Comparison of ENCODE assay signal across 8 cellular contexts in genomic region chr2:24919977-24920812, GRCh38. TPM values are rescaled to one million over a fixed set of nuclear protein-coding genes. Genes with fewer than 3 reads are reported as not detected.
DNase-seq lines count a peak whose midpoint lies in the region; ATAC-seq and TF ChIP-seq lines count a peak whose summit lies in the region.

Gene ADCY3, minus strand, starts transcription at chr2:24920237. Its CDS starts 1,250 bp downstream, at chr2:24918987.

- peak; percentile 15 for TF ChIP-seq POLR2A in ovary (IDR thresholded peaks at IDR 0.05)

- TF ChIP-seq EP300 in ovary (IDR thresholded peaks at IDR 0.05), result no peak

- 0 to 2% (median 1%) methylated on average over 50 to 124 of the region's 125 CpGs for WGBS in ovary, 3 donors

- H3K27ac ChIP-seq in SJSA1, result no peak within 1 kb of the TSS
- peak within 1 kb of the TSS; percentile 79 to 84 for H3K27ac ChIP-seq in ovary

- no peaks in the 10 kb centered on the region for H3K9me3 ChIP-seq in SJSA1 (replicated peaks)
- no peaks in the 10 kb centered on the region for H3K9me3 ChIP-seq in ovary

- H3K36me3 Mint-ChIP-seq in activated naive CD4-positive, alpha-beta T cell treated with anti-CD3 and anti-CD28 coated beads, Interleukin-2, amount 50 U/mL, for 72 hours, result peaks cover 5 to 11% of the 10 kb centered on the region in 2 donors
- no peaks in the 10 kb centered on the region for H3K36me3 Mint-ChIP-seq in glutamatergic neuron (ENCODE audit: unreplicated experiment)

- DNase-seq in AG08396 (ENCODE audit: low spot score) (peak; percentile 88), SJSA1 (ENCODE audit: low read depth in 1 of 2, low spot score in 2 of 2) (no peak), glutamatergic neuron (peak; percentile 62), ovary (peak; percentile 69 to 79 (median 72)), ureter (ENCODE audit: low spot score) (no peak)
- peak; percentile 62 to 70 for DNase-seq in activated naive CD4-positive, alpha-beta T cell treated with anti-CD3 and anti-CD28 coated beads, Interleukin-2, amount 50 U/mL, for 72 hours (ENCODE audit: low spot score in 2 of 2)

- ATAC-seq in GM18909 (IDR thresholded peaks at IDR 0.05; ENCODE audit: poor library complexity, unreplicated experiment) (peak; percentile 55), HG03135 (IDR thresholded peaks at IDR 0.05; ENCODE audit: unreplicated experiment) (peak; percentile 58)
- ATAC-seq in activated naive CD4-positive, alpha-beta T cell treated with anti-CD3 and anti-CD28 coated beads, Interleukin-2, amount 50 U/mL, for 72 hours, result peak; percentile 49 to 72

- H3K27ac Mint-ChIP-seq in activated naive CD4-positive, alpha-beta T cell treated with anti-CD3 and anti-CD28 coated beads, Interleukin-2, amount 50 U/mL, for 72 hours, result peak within 1 kb of the TSS; percentile 73 to 81
- peak within 1 kb of the TSS; percentile 62 for H3K27ac Mint-ChIP-seq in glutamatergic neuron (ENCODE audit: unreplicated experiment)

- H3K27me3 Mint-ChIP-seq in glutamatergic neuron (ENCODE audit: unreplicated experiment), result peaks cover 12% of the 10 kb centered on the region

- TF ChIP-seq CTCF in glutamatergic neuron (IDR thresholded peaks at IDR 0.05; ENCODE audit: partially characterized antibody, unreplicated experiment) (no peak), ovary (IDR thresholded peaks at IDR 0.05) (no peak)

- no peaks in the 10 kb centered on the region for H3K9me3 Mint-ChIP-seq in activated naive CD4-positive, alpha-beta T cell treated with anti-CD3 and anti-CD28 coated beads, Interleukin-2, amount 50 U/mL, for 72 hours
- peaks cover 8% of the 10 kb centered on the region for H3K9me3 Mint-ChIP-seq in glutamatergic neuron (ENCODE audit: unreplicated experiment)

- intact Hi-C loops in ovary (cut with DNase I), result loop anchor here in 2 of 4 donors (5.0 kb wide), 2 partner anchors 43 to 63 kb away; no protein-coding TSS in a partner anchor

- H3K27me3 ChIP-seq in SJSA1 (replicated peaks) (no peaks in the 10 kb centered on the region), ovary (no peaks in the 10 kb centered on the region)

- peaks cover 17% of the 10 kb centered on the region for H3K4me1 ChIP-seq in SJSA1 (replicated peaks)
- H3K4me1 ChIP-seq in ovary (ENCODE audit: insufficient read depth), result peaks cover 20% of the 10 kb centered on the region

- H3K4me1 Mint-ChIP-seq in glutamatergic neuron (ENCODE audit: low read depth, unreplicated experiment), result peaks cover 23% of the 10 kb centered on the region

- peak within 1 kb of the TSS; percentile 88 for H3K4me3 Mint-ChIP-seq in glutamatergic neuron (ENCODE audit: unreplicated experiment)

- H3K4me3 ChIP-seq in SJSA1, result peak within 1 kb of the TSS; percentile 81
- H3K4me3 ChIP-seq in ovary, result peak within 1 kb of the TSS; percentile 68

- peaks cover 14% of the 10 kb centered on the region for H3K36me3 ChIP-seq in SJSA1
- no peaks in the 10 kb centered on the region for H3K36me3 ChIP-seq in ovary

RNA-seq across cellular contexts. Expression of gene ADCY3, which starts in this region (rescaled TPM):
- 22.7 and 23.5 TPM in 2 replicates for total RNA-seq in SJSA1 (2014; rRNA removed; shearing (Covaris generic))
- 10 to 100 TPM; 15.8 to 51.4 TPM for total RNA-seq in activated naive CD4-positive, alpha-beta T cell treated with anti-CD3 and anti-CD28 coated beads, Interleukin-2, amount 50 U/mL, for 72 hours
- total RNA-seq in glutamatergic neuron (ENCODE audit: unreplicated experiment) (76.2 TPM), ovary (100 to 1,000 TPM in 3 of 7 donors, 10 to 100 TPM in 4; 27.1 to 150 (median 97.4) TPM), ureter (82.5 TPM)
- polyA plus RNA-seq in ovary, result 100 to 1,000 TPM in 1 of 2 donors, 10 to 100 TPM in 1; 65.1 to 104 TPM

Comparison
In these comparisons a context has a peak if more than half of its experiments do, and no peak if none do; other contexts are left out.
1. DNase-seq: peak in AG08396 (single experiment), activated naive CD4-positive, alpha-beta T cell treated with anti-CD3 and anti-CD28 coated beads, Interleukin-2, amount 50 U/mL, for 72 hours (2 of 2), glutamatergic neuron (single experiment) and ovary (5 of 5); none in SJSA1 (0 of 2) and ureter (single experiment).
2. Peak in every context shown above with its lines, with median percentiles within 50 percentile points of each other: ATAC-seq.